1 cellular context compared by ENCODE assay signal in genomic region chr13:111131048-111131447, GRCh38.
TF ChIP-seq lines count a peak whose summit lies in the region.

No MANE protein-coding gene starts in this region.

TF ChIP-seq in neural cell, 6 proteins besides CTCF, POLR2A, EP300 and RAD21 (continued from another document):
- TF ChIP-seq REST (IDR thresholded peaks at IDR 0.05; ENCODE audit: borderline replicate concordance) (no peak), POLR2AphosphoS5 (IDR thresholded peaks at IDR 0.05) (no peak), SMC3 (conservative IDR thresholded peaks at IDR 0.05; ENCODE audit: poor library complexity) (no peak), TAF1 (IDR thresholded peaks at IDR 0.05; ENCODE audit: low read depth) (no peak)
